In the genomic region with DNA sequence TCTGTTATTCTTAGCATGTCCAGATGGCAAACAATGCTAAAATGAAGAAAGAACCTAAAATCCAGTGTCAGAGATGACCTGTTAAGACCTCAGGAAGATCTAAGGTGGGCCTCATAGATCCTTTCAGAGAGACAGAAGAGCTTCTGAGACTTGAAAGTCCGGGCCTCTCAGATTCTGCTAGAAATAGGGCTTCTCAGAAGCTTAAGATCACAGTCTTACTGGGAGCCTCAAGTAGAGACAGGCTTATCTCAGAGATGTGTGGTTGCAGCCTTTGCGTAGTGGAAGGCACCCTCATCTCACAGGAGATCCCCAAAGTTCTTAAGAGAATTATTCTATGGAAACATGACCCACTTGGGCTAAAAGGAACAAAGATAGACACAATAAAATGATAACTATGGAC, we compare ENCODE assay signal across 28 cellular contexts.
"Had no signal": no experiment of that assay in that cellular context is flagged by ENCODE, and none has a peak within 500 bp of the region (broad histone marks: within the 10 kb centered on the region; RNA-seq: fewer than 3 reads in every experiment).

No MANE protein-coding gene starts in this region.

- H3K27ac ChIP-seq: SJCRH30, SK-N-MC, WERI-Rb-1 had no signal

- H3K4me3 ChIP-seq: SJCRH30, SK-N-MC had no signal

- H3K27me3 ChIP-seq: SJCRH30 had no signal

- DNase-seq: activated CD4-positive, alpha-beta memory T cell treated with anti-CD3 and anti-CD28 coated beads, Interleukin-2, amount 10 ng/mL, durations not matched to agents 7 days and 5 days; activated CD4-positive, alpha-beta T cell treated with anti-CD3 and anti-CD28 coated beads for 1 hour; activated CD4-positive, alpha-beta T cell treated with anti-CD3 and anti-CD28 coated beads for 48 hours; activated CD4-positive, CD25-positive, alpha-beta regulatory T cell; activated CD8-positive, alpha-beta memory T cell treated with anti-CD3 and anti-CD28 coated beads for 24 hours; activated CD8-positive, alpha-beta memory T cell treated with anti-CD3 and anti-CD28 coated beads, Interleukin-2, amount 10 ng/mL, durations not matched to agents 7 days and 5 days; activated CD8-positive, alpha-beta memory T cell treated with anti-CD3 and anti-CD28 coated beads, Interleukin-2, amount 50 U/mL, for 48 hours; activated effector memory CD4-positive, alpha-beta T cell treated with Interleukin-2 at 50 U/mL for 16 hours; activated naive CD4-positive, alpha-beta T cell treated with anti-CD3 and anti-CD28 coated beads, Interleukin-2, amount 10 ng/mL, durations not matched to agents 7 days and 5 days; activated naive CD8-positive, alpha-beta T cell treated with anti-CD3 and anti-CD28 coated beads, Interleukin-2, amount 50 U/mL, for 24 hours; activated T-cell treated with anti-CD3 and anti-CD28 coated beads, Interleukin-2, amount 50 U/mL, for 48 hours; anterior cingulate cortex; caudate nucleus; cerebellar nuclear complex; NCI-H1048; NCI-H1105 treated with DMSO at 0.1 percent for 48 hours; NCI-H1436; NCI-H1694; NCI-H1930; NCI-H2081 treated with DMSO at 0.1 percent for 48 hours; NCI-H345; NCI-H524 treated with DMSO at 0.1 percent for 48 hours; SHP77; SJCRH30; T1000; WERI-Rb-1 had no signal

- H3K36me3 ChIP-seq: SJCRH30, WERI-Rb-1 had no signal

- ATAC-seq: activated CD8-positive, alpha-beta memory T cell treated with anti-CD3 and anti-CD28 coated beads, Interleukin-2, amount 10 ng/mL, durations not matched to agents 7 days and 5 days; activated naive CD8-positive, alpha-beta T cell treated with anti-CD3 and anti-CD28 coated beads, Interleukin-2, amount 50 U/mL, for 24 hours; Panc1 had no signal

- H3K9me3 ChIP-seq: SJCRH30 had no signal
